9 cellular contexts compared by ENCODE assay signal in genomic region chr1:21261551-21262281, GRCh38. TPM values are rescaled to one million over a fixed set of nuclear protein-coding genes. Genes with fewer than 3 reads are reported as not detected.
DNase-seq lines count a peak whose midpoint lies in the region; ATAC-seq lines count a peak whose summit lies in the region.
"Had no signal": no experiment of that assay in that cellular context is flagged by ENCODE, and none has a peak within 500 bp of the region (broad histone marks: within the 10 kb centered on the region; RNA-seq: fewer than 3 reads in every experiment).

No MANE protein-coding gene starts in this region.

- H3K9me3 ChIP-seq in GM23248 (ENCODE audit: low read depth) (no peaks in the 10 kb centered on the region), thymus (ENCODE audit: control insufficient read depth) (no peaks in the 10 kb centered on the region), HAP-1 (no peaks in the 10 kb centered on the region)

- no peaks in the 10 kb centered on the region for H3K27me3 Mint-ChIP-seq in effector memory CD8-positive, alpha-beta T cell
- H3K27me3 Mint-ChIP-seq in memory B cell: no peaks in the 10 kb centered on the region

- no peaks in the 10 kb centered on the region for H3K9me3 Mint-ChIP-seq in effector memory CD8-positive, alpha-beta T cell
- H3K9me3 Mint-ChIP-seq in memory B cell: no peaks in the 10 kb centered on the region

- H3K79me2 ChIP-seq in GM23248 (ENCODE audit: insufficient read depth): peaks cover 6% of the 10 kb centered on the region

- no peaks in the 10 kb centered on the region for H3K27me3 ChIP-seq in GM23248 (replicated peaks; ENCODE audit: insufficient read depth)
- no peaks in the 10 kb centered on the region for H3K27me3 ChIP-seq in thymus (ENCODE audit: control insufficient read depth, insufficient read depth)
- no peaks in the 10 kb centered on the region for H3K27me3 ChIP-seq in HAP-1 (ENCODE audit: low read depth)

- ATAC-seq in effector memory CD8-positive, alpha-beta T cell (replicated peaks): no peak
- ATAC-seq in memory B cell (ENCODE audit: low read depth) (no peak), HG02610 (IDR thresholded peaks at IDR 0.05; ENCODE audit: unreplicated experiment) (no peak)

- peak overlapping the region; percentile 56 for H3K4me3 ChIP-seq in GM23248
- no peak overlapping the region for H3K4me3 ChIP-seq in thymus (ENCODE audit: low read length)
- no peak overlapping the region for H3K4me3 ChIP-seq in HAP-1

- H3K9me2 ChIP-seq in GM23248 (ENCODE audit: insufficient read depth): no peaks in the 10 kb centered on the region

- peaks cover 23% of the 10 kb centered on the region for H3K4me1 ChIP-seq in GM23248 (ENCODE audit: insufficient read depth)
- no peaks in the 10 kb centered on the region for H3K4me1 ChIP-seq in thymus (ENCODE audit: control insufficient read depth, insufficient read depth, low read length)
- H3K4me1 ChIP-seq in HAP-1: peaks cover 12% of the 10 kb centered on the region

- H3K27ac ChIP-seq in GM23248: peak overlapping the region; percentile 99
- H3K27ac ChIP-seq in thymus (ENCODE audit: low read depth): peak overlapping the region; percentile 56
- H3K27ac ChIP-seq: VCaP had no signal

- peak overlapping the region; percentile 50; the same call in 1 of the 2 replicates for H2AFZ ChIP-seq in GM23248

- peak overlapping the region; percentile 91 for H3K9ac ChIP-seq in GM23248

- H3K4me2 ChIP-seq in GM23248 (ENCODE audit: unreplicated experiment): peak overlapping the region; percentile 79

- in situ Hi-C loops in GM23248 (cut with MboI): no loop called here
- in situ Hi-C loops in HAP-1 (cut with MboI; ENCODE audit: low sequenced_read_pairs): no loop called here

- H3F3A ChIP-seq in GM23248 (ENCODE audit: insufficient read depth): peaks cover 23% of the 10 kb centered on the region

- no peaks in the 10 kb centered on the region for H4K20me1 ChIP-seq in GM23248 (ENCODE audit: insufficient read depth)

- no peak overlapping the region for H3K4me3 Mint-ChIP-seq in effector memory CD8-positive, alpha-beta T cell
- no peak overlapping the region for H3K4me3 Mint-ChIP-seq in memory B cell

- no peaks in the 10 kb centered on the region for H3K36me3 ChIP-seq in GM23248 (ENCODE audit: low read depth)
- peaks cover 25% of the 10 kb centered on the region for H3K36me3 ChIP-seq in thymus (ENCODE audit: control insufficient read depth, insufficient read depth)
- H3K36me3 ChIP-seq in HAP-1 (replicated peaks): peaks cover 4% of the 10 kb centered on the region; the same call in 1 of the 2 replicates

- peak; percentile 96 for DNase-seq in GM23248
- DNase-seq in SIG-M5 treated with dmso at 0.1 percent for 504 hours (lab: John Stamatoyannopoulos, UW; ENCODE audit: unreplicated experiment): peak; percentile 81
- no peak for DNase-seq in effector memory CD8-positive, alpha-beta T cell
- DNase-seq in memory B cell (ENCODE audit: low spot score in 2 of 2): no peak
- no peak for DNase-seq in activated CD4-positive, CD25-positive, alpha-beta regulatory T cell treated with anti-CD3 and anti-CD28 coated beads, Interleukin-2, amount 50 U/mL, for 72 hours
- no peak for DNase-seq in HAP-1 (ENCODE audit: low spot score in 2 of 2)

- peaks cover 24% of the 10 kb centered on the region for H3K36me3 Mint-ChIP-seq in effector memory CD8-positive, alpha-beta T cell (ENCODE audit: insufficient read depth)
- H3K36me3 Mint-ChIP-seq in memory B cell: peaks cover 25% of the 10 kb centered on the region

- peak overlapping the region; percentile 44 to 86 for H3K27ac Mint-ChIP-seq in effector memory CD8-positive, alpha-beta T cell
- H3K27ac Mint-ChIP-seq in memory B cell: peak overlapping the region; percentile 61

- WGBS in GM23248 (ENCODE audit: low coverage in 1 of 2, low lambda C conversion rate in 2 of 2, missing lambda C conversion rate in 2 of 2), 2 experiments: 10 to 11% methylated on average over 20 of the region's 20 CpGs
- 67% methylated on average over 20 of the region's 20 CpGs for WGBS in thymus

- H3K4me1 Mint-ChIP-seq in effector memory CD8-positive, alpha-beta T cell (ENCODE audit: low read depth in 2 of 2): peaks cover 20 to 38% of the 10 kb centered on the region in 2 donors
- peaks cover 7% of the 10 kb centered on the region for H3K4me1 Mint-ChIP-seq in memory B cell

RNA-seq across cellular contexts. Expression of gene ECE1, which starts 28.5 kb away (rescaled TPM):
- total RNA-seq in GM23248 (2014; rRNA removed; shearing (Covaris generic)): 100 and 124 TPM in 2 replicates
- polyA plus RNA-seq in GM23248 (2016; fragmentation: Nextera tagmentation; extraction: Ambion mirVana) (82.3 and 84.2 TPM in 2 replicates), thymus (34.2 TPM)

Comparison
In these comparisons a context has a peak if more than half of its experiments do, and no peak if none do; other contexts are left out.
1. DNase-seq: peak in GM23248 (single experiment) and SIG-M5 treated with dmso at 0.1 percent for 504 hours (single experiment); none in effector memory CD8-positive, alpha-beta T cell (0 of 3), memory B cell (0 of 2), activated CD4-positive, CD25-positive, alpha-beta regulatory T cell treated with anti-CD3 and anti-CD28 coated beads, Interleukin-2, amount 50 U/mL, for 72 hours (single experiment) and HAP-1 (0 of 2).